In genomic region chr10:49143249-49143648, GRCh38 we compare ENCODE assay signal across 21 cellular contexts. TPM values are rescaled to one million over a fixed set of nuclear protein-coding genes. Genes with fewer than 3 reads are reported as not detected.
DNase-seq lines count a peak whose midpoint lies in the region; ATAC-seq, FAIRE-seq and TF ChIP-seq lines count a peak whose summit lies in the region.
"Had no signal": no experiment of that assay in that cellular context is flagged by ENCODE, and none has a peak within 500 bp of the region (broad histone marks: within the 10 kb centered on the region; RNA-seq: fewer than 3 reads in every experiment).

No MANE protein-coding gene starts in this region.

- H3K27me3 ChIP-seq in AG04450 (ENCODE audit: control insufficient read depth, insufficient read depth, low read length) = no peaks in the 10 kb centered on the region
- no peaks in the 10 kb centered on the region for H3K27me3 ChIP-seq in HUES6 (ENCODE audit: control insufficient read depth, insufficient read depth, low read length)
- H3K27me3 ChIP-seq in H1 (replicated peaks in 1 of 4; ENCODE audit: control insufficient read depth in 3 of 4, extremely low read depth in 1 of 4, insufficient read depth in 3 of 4, low read length in 3 of 4) = no peaks in the 10 kb centered on the region
- no peaks in the 10 kb centered on the region for H3K27me3 ChIP-seq in iPS-20b (ENCODE audit: insufficient read depth, low read length)
- no peaks in the 10 kb centered on the region for H3K27me3 ChIP-seq in foreskin keratinocyte
- no peaks in the 10 kb centered on the region for H3K27me3 ChIP-seq in right lobe of liver
- H3K27me3 ChIP-seq: BE2C had no signal

- TF ChIP-seq CTCF in AG04450 (IDR thresholded peaks at IDR 0.05; ENCODE audit: low read depth, low read length) = no peak
- TF ChIP-seq CTCF in H1 (IDR thresholded peaks at IDR 0.05; ENCODE audit: control extremely low read depth in 1 of 3, insufficient read depth in 1 of 3, low read depth in 1 of 3, low read length in 3 of 3) = no peak
- no peak for TF ChIP-seq CTCF in foreskin keratinocyte (conservative IDR thresholded peaks at IDR 0.05)
- TF ChIP-seq CTCF in right lobe of liver (IDR thresholded peaks at IDR 0.05) = no peak

- POLR2A ChIA-PET in AG04450 (lab: Yijun Ruan, JAX) (interaction anchor here (1.4 to 1.6 kb wide), 2 partner anchors 18 to 34 kb away, joined by 4 read pairs; no protein-coding TSS in a partner anchor), H1 (lab: Charles Lee; ENCODE audit: partially characterized antibody) (no interaction called here)

- no peak overlapping the region for H2AFZ ChIP-seq in H1 (ENCODE audit: low read length)
- H2AFZ ChIP-seq: GM23248 had no signal

- CTCF ChIA-PET in AG04450 (lab: Charles Lee) = interaction anchor here (0.8 kb wide), 1 partner anchor 21 kb away, joined by 3 read pairs; no protein-coding TSS in a partner anchor
- CTCF ChIA-PET in H1 (lab: Charles Lee; ENCODE audit: partially characterized antibody) = interaction anchor here (1.0 to 4.3 kb wide), 2 partner anchors 9 to 18 kb away, joined by 4 to 13 read pairs; no protein-coding TSS in a partner anchor

- ATAC-seq in foreskin keratinocyte = no peak
- no peak for ATAC-seq in HG03442 (IDR thresholded peaks at IDR 0.05; ENCODE audit: unreplicated experiment)
- no peak for ATAC-seq in right lobe of liver

- H3K4me3 ChIP-seq in AG04450 (ENCODE audit: low read depth, low read length) (no peak overlapping the region), HUES6 (ENCODE audit: low read depth, low read length) (no peak overlapping the region), H1 (ENCODE audit: extremely low read depth in 1 of 4, insufficient read depth in 2 of 4, low read depth in 3 of 4, low read length in 4 of 4) (no peak overlapping the region), iPS-20b (ENCODE audit: low read length) (no peak overlapping the region), right lobe of liver (no peak overlapping the region)
- H3K4me3 ChIP-seq: GM23248 had no signal

- H4K91ac ChIP-seq in H1 (replicated peaks; ENCODE audit: insufficient read length, low read length) = no peak overlapping the region

- no peak overlapping the region; the same call in 1 of the 2 replicates for H2BK12ac ChIP-seq in H1 (ENCODE audit: low read depth, low read length)

- no peak overlapping the region for H3K14ac ChIP-seq in H1 (ENCODE audit: insufficient read length)

- H2BK20ac ChIP-seq in H1 (ENCODE audit: low read length) = no peak overlapping the region

- TF ChIP-seq RAD21 in H1 (IDR thresholded peaks at IDR 0.05 in 1 of 2, conservative IDR thresholded peaks at IDR 0.05 in 1 of 2; ENCODE audit: low read depth in 2 of 2, low read length in 2 of 2) = 0 out of 4 replicates have a peak, but pooled peaks of 1 of the 2 experiments have one; percentile 8

- H2AK5ac ChIP-seq in H1 (ENCODE audit: low read depth, low read length) = no peak overlapping the region

- H2BK5ac ChIP-seq in H1 (ENCODE audit: low read depth, low read length) = 0 out of 2 replicates have a peak overlapping the region, but pooled peaks have one; percentile 66

- no peak overlapping the region for H3K56ac ChIP-seq in H1 (replicated peaks; ENCODE audit: insufficient read length, low read depth, low read length)

- H3K18ac ChIP-seq in H1 (ENCODE audit: extremely low read depth, low read length) = no peak overlapping the region

- H3K9me3 ChIP-seq in AG04450 (ENCODE audit: control insufficient read depth, insufficient read depth, low read length) (peaks cover 8% of the 10 kb centered on the region), HUES6 (ENCODE audit: control insufficient read depth, insufficient read depth, low read depth, low read length) (peaks cover 3% of the 10 kb centered on the region; the same call in 1 of the 2 replicates), H1 (ENCODE audit: insufficient read depth in 2 of 2, low read depth in 1 of 2, low read length in 1 of 2) (peaks cover 0 to 4% of the 10 kb centered on the region in 2 experiments; a peak in 1 of 4 replicates), iPS-20b (ENCODE audit: insufficient read depth, low read depth, low read length) (0 out of 2 replicates have a peak, but pooled peaks cover 3% of the 10 kb centered on the region), right lobe of liver (peaks cover 0 to 6% (median 0%) of the 10 kb centered on the region in 4 donors)
- H3K9me3 ChIP-seq: BE2C had no signal

- no peak overlapping the region for H4K8ac ChIP-seq in H1 (ENCODE audit: extremely low read depth, insufficient read depth, low read length)

- no peak overlapping the region for H3K23ac ChIP-seq in H1 (ENCODE audit: insufficient read length)

- H3K9ac ChIP-seq in HUES6 (ENCODE audit: low read length) (no peak overlapping the region), H1 (replicated peaks in 1 of 4; ENCODE audit: extremely low read depth in 1 of 4, low read depth in 3 of 4, low read length in 3 of 4) (no peak overlapping the region), iPS-20b (ENCODE audit: low read depth, low read length) (peak overlapping the region; percentile 44; the same call in 1 of the 2 replicates)
- H3K9ac ChIP-seq: GM23248 had no signal

- DNase-seq in AG04450 (ENCODE audit: low read depth, low spot score) = no peak
- DNase-seq in H1 (ENCODE audit: low read depth in 1 of 2, low spot score in 2 of 2) = no peak
- DNase-seq in foreskin keratinocyte = no peak
- no peak for DNase-seq in right lobe of liver
- DNase-seq: BE2C; CD4-positive, CD25-positive, alpha-beta regulatory T cell; DMS153; EL; NCI-H1694 treated with DMSO at 0.1 percent for 48 hours; NCI-H510A; NCI-H774; OCI-M1; Right ventricle myocardium superior had no signal

- TF ChIP-seq EP300 in H1 (IDR thresholded peaks at IDR 0.05; ENCODE audit: borderline replicate concordance in 1 of 2, low read depth in 2 of 2, low read length in 2 of 2) = no peak

- H3K36me3 ChIP-seq in HUES6 (ENCODE audit: control insufficient read depth, insufficient read depth, low read length) (no peaks in the 10 kb centered on the region), H1 (ENCODE audit: control insufficient read depth in 2 of 4, insufficient read depth in 4 of 4, low read length in 3 of 4) (no peaks in the 10 kb centered on the region), iPS-20b (ENCODE audit: insufficient read depth, low read depth, low read length) (no peaks in the 10 kb centered on the region), right lobe of liver (no peaks in the 10 kb centered on the region)
- H3K36me3 ChIP-seq: BE2C had no signal

- H3K4me1 ChIP-seq in HUES6 (ENCODE audit: control insufficient read depth, insufficient read depth, low read length) (peaks cover 20% of the 10 kb centered on the region; the same call in 1 of the 2 replicates), H1 (replicated peaks in 1 of 4; ENCODE audit: control insufficient read depth in 3 of 4, insufficient read depth in 4 of 4, low read length in 3 of 4) (peaks cover 1 to 6% (median 3%) of the 10 kb centered on the region in 4 experiments; a peak in 2 of 7 replicates), iPS-20b (ENCODE audit: insufficient read depth, low read length) (peaks cover 14% of the 10 kb centered on the region; the same call in 1 of the 2 replicates), foreskin keratinocyte (no peaks in the 10 kb centered on the region), right lobe of liver (no peaks in the 10 kb centered on the region)
- H3K4me1 ChIP-seq: BE2C had no signal

- H3K27ac ChIP-seq in AG04450 (ENCODE audit: low read depth, low read length) (peak overlapping the region; percentile 11), HUES6 (ENCODE audit: low read depth, low read length) (peak overlapping the region; percentile 64; the same call in 1 of the 2 replicates), H1 (ENCODE audit: low read depth, low read length) (no peak overlapping the region), iPS-20b (ENCODE audit: low read length) (no peak overlapping the region), foreskin keratinocyte (no peak overlapping the region), right lobe of liver (no peak overlapping the region)
- H3K27ac ChIP-seq: GM23248 had no signal

- peak; percentile 76 for FAIRE-seq in H1 (lab: Jason Lieb, UNC)
- FAIRE-seq: GM12891 had no signal

- TF ChIP-seq POLR2A in H1 (IDR thresholded peaks at IDR 0.05; ENCODE audit: control extremely low read depth in 1 of 2, low read depth in 2 of 2, low read length in 2 of 2) (no peak), right lobe of liver (IDR thresholded peaks at IDR 0.05) (no peak)

- no peak overlapping the region for H3K4me2 ChIP-seq in H1 (ENCODE audit: insufficient read depth in 1 of 2, low read depth in 2 of 2, low read length in 2 of 2)

- no peak overlapping the region for H3K4ac ChIP-seq in H1 (replicated peaks; ENCODE audit: insufficient read length, low read depth, low read length)

- no peaks in the 10 kb centered on the region for H3K79me2 ChIP-seq in H1 (ENCODE audit: control insufficient read depth in 1 of 2, insufficient read depth in 2 of 2, low read length in 2 of 2)

- H4K20me1 ChIP-seq in H1 (replicated peaks in 1 of 2; ENCODE audit: control insufficient read depth in 1 of 2, insufficient read depth in 2 of 2, low read length in 2 of 2) = no peaks in the 10 kb centered on the region

- no peak overlapping the region for H4K5ac ChIP-seq in H1 (ENCODE audit: insufficient read length, low read depth, low read length)

- H3K23me2 ChIP-seq in H1 (ENCODE audit: low read depth, low read length) = no peaks in the 10 kb centered on the region

- H2BK120ac ChIP-seq in H1 (replicated peaks; ENCODE audit: low read depth, low read length) = no peak overlapping the region

- no peak overlapping the region for H2BK15ac ChIP-seq in H1 (ENCODE audit: low read length)

- intact Hi-C loops in right lobe of liver (cut with DNase I) = no loop called here

- H3K79me1 ChIP-seq in H1 (ENCODE audit: low read depth, low read length) = no peaks in the 10 kb centered on the region

RNA-seq across cellular contexts. Expression of gene FAM170B, which starts 9.4 kb away (rescaled TPM):
- not detected in 2 replicates for polyA plus RNA-seq in AG04450 (2011; rRNA removed)
- not detected in 2 replicates for polyA minus RNA-seq in AG04450 (2011; rRNA and poly(A)+ RNA removed)
- not detected in 2 replicates for total RNA-seq in H1 (2021; fragmentation: NEBNext Ultra II Directional; extraction: Animal tissue kit (Norgen Biotek cat#: 25700))
- not detected in 2 replicates for polyA plus RNA-seq in H1 (2011; rRNA removed)
- polyA plus RNA-seq in H1 (2011; cell fraction: cytosol; rRNA removed) = not detected
- polyA plus RNA-seq in H1 (2011; cell fraction: nucleus; rRNA removed) = not detected
- not detected in 4 replicates for polyA plus RNA-seq in H1 (2012, experiment 1 of 2)
- not detected for polyA plus RNA-seq in H1 (2012, experiment 2 of 2)
- not detected for polyA plus RNA-seq in H1 (2013, experiment 1 of 2)
- not detected for polyA plus RNA-seq in H1 (2013, experiment 2 of 2)
- not detected in 2 replicates for polyA minus RNA-seq in H1 (2011; rRNA and poly(A)+ RNA removed)
- not detected for polyA minus RNA-seq in H1 (2011; cell fraction: cytosol; rRNA and poly(A)+ RNA removed)
- not detected for polyA minus RNA-seq in H1 (2011; cell fraction: nucleus; rRNA and poly(A)+ RNA removed)
- not detected in 2 replicates for total RNA-seq in foreskin keratinocyte
- polyA plus RNA-seq in foreskin keratinocyte = not detected in 2 replicates
- total RNA-seq in right lobe of liver = not detected
- total RNA-seq: A172; CD4-positive, CD25-positive, alpha-beta regulatory T cell; GM23248; LHCN-M2; Right ventricle myocardium superior had no signal
- polyA plus RNA-seq: CD4-positive, CD25-positive, alpha-beta regulatory T cell; GM23248; IgD-negative memory B cell had no signal

RNA-seq across cellular contexts. Expression of gene VSTM4, which starts 27.9 kb away (rescaled TPM):
- polyA plus RNA-seq in AG04450 (2011; rRNA removed) (3.6 and 3.9 TPM in 2 replicates), H1 (2011; rRNA removed) (0.48 and 0.63 TPM in 2 replicates), foreskin keratinocyte (not detected in 2 replicates)
- polyA minus RNA-seq in AG04450 (2011; rRNA and poly(A)+ RNA removed) = 4.0 and 4.3 TPM in 2 replicates
- total RNA-seq in H1 (2021; fragmentation: NEBNext Ultra II Directional; extraction: Animal tissue kit (Norgen Biotek cat#: 25700)) = 0.69 and 0.73 TPM in 2 replicates
- polyA plus RNA-seq in H1 (2011; cell fraction: cytosol; rRNA removed) = 0.50 TPM
- polyA plus RNA-seq in H1 (2011; cell fraction: nucleus; rRNA removed) = 0.70 TPM
- polyA plus RNA-seq in H1 (2012, experiment 1 of 2) = 0.56 to 0.81 TPM (median 0.68 TPM) in 4 replicates
- polyA plus RNA-seq in H1 (2012, experiment 2 of 2) = 0.21 TPM
- 0.65 TPM for polyA plus RNA-seq in H1 (2013, experiment 1 of 2)
- polyA plus RNA-seq in H1 (2013, experiment 2 of 2) = 0.66 TPM
- 0.54 and 1.2 TPM in 2 replicates for polyA minus RNA-seq in H1 (2011; rRNA and poly(A)+ RNA removed)
- polyA minus RNA-seq in H1 (2011; cell fraction: cytosol; rRNA and poly(A)+ RNA removed) = not detected
- polyA minus RNA-seq in H1 (2011; cell fraction: nucleus; rRNA and poly(A)+ RNA removed) = 1.2 TPM
- total RNA-seq in foreskin keratinocyte (not detected in 2 replicates), right lobe of liver (1 to 10 TPM; 2.1 to 6.6 (median 3.1) TPM)
- total RNA-seq: CD4-positive, CD25-positive, alpha-beta regulatory T cell had no signal
- polyA plus RNA-seq: IgD-negative memory B cell had no signal

RNA-seq across cellular contexts. Expression of gene TMEM273, which starts 44.9 kb away (rescaled TPM):
- polyA plus RNA-seq in AG04450 (2011; rRNA removed) = not detected in 2 replicates
- not detected in 2 replicates for polyA minus RNA-seq in AG04450 (2011; rRNA and poly(A)+ RNA removed)
- total RNA-seq in H1 (2021; fragmentation: NEBNext Ultra II Directional; extraction: Animal tissue kit (Norgen Biotek cat#: 25700)) = not detected in 2 replicates
- not detected in 2 replicates for polyA plus RNA-seq in H1 (2011; rRNA removed)
- polyA plus RNA-seq in H1 (2011; cell fraction: cytosol; rRNA removed) = 0.14 TPM
- polyA plus RNA-seq in H1 (2011; cell fraction: nucleus; rRNA removed) = not detected
- polyA plus RNA-seq in H1 (2012, experiment 1 of 2) = not detected in 4 replicates
- polyA plus RNA-seq in H1 (2012, experiment 2 of 2) = not detected
- polyA plus RNA-seq in H1 (2013, experiment 1 of 2) = 0.02 TPM
- polyA plus RNA-seq in H1 (2013, experiment 2 of 2) = 0.07 TPM
- polyA minus RNA-seq in H1 (2011; rRNA and poly(A)+ RNA removed) = 0.16 TPM in 1 of 2 replicates, not detected in the other
- not detected for polyA minus RNA-seq in H1 (2011; cell fraction: cytosol; rRNA and poly(A)+ RNA removed)
- not detected for polyA minus RNA-seq in H1 (2011; cell fraction: nucleus; rRNA and poly(A)+ RNA removed)
- not detected in 2 replicates for total RNA-seq in foreskin keratinocyte
- not detected in 2 replicates for polyA plus RNA-seq in foreskin keratinocyte
- total RNA-seq in right lobe of liver = 1 to 10 TPM in 5 of 6 experiments, under 1 TPM in 1; 0.86 to 5.3 (median 2.3) TPM
- total RNA-seq: A172, GM23248, LHCN-M2 had no signal
- polyA plus RNA-seq: GM23248 had no signal

Comparison
In these comparisons a context has a peak if more than half of its experiments do, and no peak if none do; other contexts are left out.
1. H3K27ac ChIP-seq: peak in AG04450 (single experiment) and HUES6 (single experiment); none in H1 (single experiment), iPS-20b (single experiment), foreskin keratinocyte (single experiment) and right lobe of liver (0 of 3).